Comparison of ENCODE assay signal across 6 cellular contexts in genomic region chr6:26363882-26364825, GRCh38. TPM values are rescaled to one million over a fixed set of nuclear protein-coding genes. Genes with fewer than 3 reads are reported as not detected.
DNase-seq lines count a peak whose midpoint lies in the region; ATAC-seq and TF ChIP-seq lines count a peak whose summit lies in the region.

No MANE protein-coding gene starts in this region.

- peaks cover 7 to 30% of the 10 kb centered on the region in 2 donors for H3K4me1 ChIP-seq in left lung

- H3K4me1 Mint-ChIP-seq in osteocyte (ENCODE audit: unreplicated experiment): peaks cover 16% of the 10 kb centered on the region

- peak; percentile 28 for ATAC-seq in left lung

- H3K9me3 ChIP-seq in SK-N-MC (ENCODE audit: low read depth, low read length) (no peaks in the 10 kb centered on the region), left lung (no peaks in the 10 kb centered on the region)

- peaks cover 2% of the 10 kb centered on the region for H3K36me3 Mint-ChIP-seq in osteocyte (ENCODE audit: unreplicated experiment)

- no peaks in the 10 kb centered on the region for H3K9me3 Mint-ChIP-seq in osteocyte (ENCODE audit: unreplicated experiment)

- in situ Hi-C loops in Caki2 (cut with HindIII; ENCODE audit: low pct_unique_long_range_greater_than_20kb, low sequenced_read_pairs): no loop called here

- H3K4me3 ChIP-seq in SK-N-MC: peak overlapping the region; percentile 80
- H3K4me3 ChIP-seq in left lung: peak overlapping the region; percentile 40 to 55

- peak overlapping the region; percentile 94 for H3K27ac ChIP-seq in SK-N-MC
- H3K27ac ChIP-seq in left lung: peak overlapping the region; percentile 87 to 97

- H3K27me3 Mint-ChIP-seq in osteocyte (ENCODE audit: unreplicated experiment): no peaks in the 10 kb centered on the region

- intact Hi-C loops in left lung (cut with DNase I): no loop called here

- H3K36me3 ChIP-seq in SK-N-MC (ENCODE audit: insufficient read depth, low read length) (no peaks in the 10 kb centered on the region), left lung (peaks cover 0 to 3% of the 10 kb centered on the region in 2 donors)

- no peak overlapping the region for H3K4me3 Mint-ChIP-seq in osteocyte (ENCODE audit: unreplicated experiment)

- peak overlapping the region; percentile 47 for H3K9ac ChIP-seq in SK-N-MC (ENCODE audit: insufficient read length)

- peak; percentile 29 for DNase-seq in Caki2 (ENCODE audit: low read depth)
- no peak for DNase-seq in SK-N-MC (ENCODE audit: low read depth, low spot score)
- no peak for DNase-seq in left lung
- no peak for DNase-seq in NCI-H2029 treated with DMSO at 0.1 percent for 48 hours (lab: John Stamatoyannopoulos, UW)
- DNase-seq in osteocyte (ENCODE audit: extremely low spot score, unreplicated experiment): no peak
- no peak for DNase-seq in NK-92 (lab: John Stamatoyannopoulos, UW; ENCODE audit: unreplicated experiment)

- H3K27ac Mint-ChIP-seq in osteocyte (ENCODE audit: unreplicated experiment): no peak overlapping the region

- H3K27me3 ChIP-seq in left lung: no peaks in the 10 kb centered on the region

- TF ChIP-seq CTCF in left lung (IDR thresholded peaks at IDR 0.05) (no peak), osteocyte (IDR thresholded peaks at IDR 0.05) (no peak)

RNA-seq across cellular contexts. Expression of gene BTN3A2, which starts 0.8 kb away (rescaled TPM):
- 34.2 and 38.7 TPM in 2 replicates for total RNA-seq in Caki2 (2014; rRNA removed; shearing (Covaris generic); ENCODE audit: low replicate concordance)
- 10 to 100 TPM; 72.7 to 96.4 TPM for total RNA-seq in left lung
- 17.6 and 22.7 TPM in 2 replicates for total RNA-seq in osteocyte

RNA-seq across cellular contexts. Expression of gene BTN2A2, which starts 18.8 kb away (rescaled TPM):
- total RNA-seq in Caki2 (2014; rRNA removed; shearing (Covaris generic); ENCODE audit: low replicate concordance): 12.7 and 16.0 TPM in 2 replicates
- total RNA-seq in left lung (10 to 100 TPM; 16.6 to 21.0 TPM), osteocyte (27.8 and 32.0 TPM in 2 replicates)

RNA-seq across cellular contexts. Expression of gene BTN3A1, which starts 37.9 kb away (rescaled TPM):
- 36.4 and 50.4 TPM in 2 replicates for total RNA-seq in Caki2 (2014; rRNA removed; shearing (Covaris generic); ENCODE audit: low replicate concordance)
- total RNA-seq in left lung: 10 to 100 TPM; 48.0 to 54.5 TPM
- 17.1 and 21.1 TPM in 2 replicates for total RNA-seq in osteocyte
